8 cellular contexts compared by ENCODE assay signal in the genomic region with DNA sequence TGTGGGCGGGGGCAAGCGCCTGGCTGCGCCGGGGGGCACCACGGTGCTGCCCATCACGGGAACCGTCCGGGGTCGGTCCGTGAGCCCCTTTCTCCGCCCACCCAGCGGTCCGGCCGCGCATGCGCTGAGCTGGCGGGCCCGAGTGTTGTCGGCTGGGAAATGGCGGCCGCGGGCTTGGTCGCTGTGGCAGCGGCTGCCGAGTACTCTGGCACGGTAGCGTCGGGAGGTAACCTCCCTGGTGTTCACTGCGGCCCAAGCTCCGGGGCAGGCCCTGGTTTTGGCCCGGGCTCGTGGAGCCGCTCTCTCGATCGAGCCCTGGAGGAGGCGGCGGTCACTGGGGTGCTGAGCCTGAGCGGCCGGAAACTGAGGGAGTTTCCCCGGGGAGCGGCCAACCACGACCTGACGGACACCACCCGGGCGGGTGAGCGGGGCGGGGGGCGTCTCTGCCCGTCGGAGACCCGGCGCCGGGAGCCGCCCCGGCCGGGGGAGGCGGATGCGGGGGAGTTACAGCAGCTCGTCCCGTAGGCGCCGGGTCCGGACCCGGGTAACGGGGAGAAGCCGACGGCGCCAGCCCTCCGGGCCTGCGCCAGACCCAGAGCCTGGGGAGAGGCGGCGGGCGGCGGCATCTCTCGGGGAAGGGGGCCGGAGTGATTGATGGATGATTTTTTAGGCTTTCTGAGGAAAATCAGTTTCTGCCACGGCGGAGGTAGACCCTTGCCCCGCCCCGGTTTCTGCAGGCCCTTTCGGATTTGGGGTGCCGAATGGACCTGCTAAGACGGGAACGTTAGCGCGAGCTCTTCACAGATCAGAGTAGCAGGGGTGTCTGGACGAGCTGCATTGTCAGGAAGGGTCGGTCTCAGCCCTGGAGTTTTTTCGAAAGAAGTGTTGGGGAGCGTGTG. TPM values are rescaled to one million over a fixed set of nuclear protein-coding genes. Genes with fewer than 3 reads are reported as not detected.
DNase-seq lines count a peak whose midpoint lies in the region; ATAC-seq, FAIRE-seq and TF ChIP-seq lines count a peak whose summit lies in the region.

A gene (plus strand): TSS at position 135 of the 899 bp plus-strand sequence. CDS start 25 bp downstream, at position 160.

- H3K4me1 ChIP-seq in A673 (ENCODE audit: insufficient read depth, low read length, poor library complexity, severe bottlenecking) = peaks cover 14% of the 10 kb centered on the region
- H3K4me1 ChIP-seq in mammary epithelial cell (ENCODE audit: insufficient read depth, low read length) = peaks cover 27% of the 10 kb centered on the region
- peaks cover 0 to 4% of the 10 kb centered on the region in 2 donors for H3K4me1 ChIP-seq in small intestine (ENCODE audit: control insufficient read depth in 2 of 2, insufficient read depth in 1 of 2, low read depth in 1 of 2, low read length in 1 of 2)

- no peaks in the 10 kb centered on the region for H3K36me3 ChIP-seq in A673 (ENCODE audit: insufficient read depth, low read length, poor library complexity, severe bottlenecking)
- no peaks in the 10 kb centered on the region for H3K36me3 ChIP-seq in mammary epithelial cell (ENCODE audit: insufficient read depth, low read length)
- no peaks in the 10 kb centered on the region for H3K36me3 ChIP-seq in small intestine (ENCODE audit: control insufficient read depth in 2 of 2, insufficient read depth in 2 of 2, low read length in 2 of 2)

- TF ChIP-seq CTCF in A673 (conservative IDR thresholded peaks at IDR 0.05; ENCODE audit: low read depth, low read length) (no peak), WTC11 (IDR thresholded peaks at IDR 0.05) (no peak), mammary epithelial cell (conservative IDR thresholded peaks at IDR 0.05 in 1 of 2, IDR thresholded peaks at IDR 0.05 in 1 of 2; ENCODE audit: extremely low read depth in 1 of 2, insufficient read depth in 1 of 2, low read depth in 1 of 2, low read length in 2 of 2) (no peak)

- H3K9me3 ChIP-seq in A673 (ENCODE audit: low read depth, low read length, poor library complexity, severe bottlenecking) = no peaks in the 10 kb centered on the region
- no peaks in the 10 kb centered on the region for H3K9me3 ChIP-seq in mammary epithelial cell (replicated peaks; ENCODE audit: insufficient read depth, low read length)
- no peaks in the 10 kb centered on the region for H3K9me3 ChIP-seq in small intestine (ENCODE audit: control insufficient read depth, low read depth)

- CTCF ChIA-PET in A673 (lab: Charles Lee) (no interaction called here), WTC11 (lab: Charles Lee) (interaction anchor here (0.9 to 1.5 kb wide), 3 partner anchors 10 to 135 kb away, joined by 3 to 5 read pairs (median 5); no protein-coding TSS in a partner anchor), mammary epithelial cell (lab: Charles Lee; ENCODE audit: low non-redundant PET) (no interaction called here)

- no peaks in the 10 kb centered on the region for H3K36me3 Mint-ChIP-seq in WTC11

- peak; percentile 87 for DNase-seq in A673 (ENCODE audit: low spot score)
- peak; percentile 92 for DNase-seq in NCI-H2196 (lab: John Stamatoyannopoulos, UW; ENCODE audit: unreplicated experiment)
- peak; percentile 95 for DNase-seq in WTC11 (ENCODE audit: low spot score)
- peak; percentile 76 for DNase-seq in mammary epithelial cell
- DNase-seq in iPS-NIHi11 (ENCODE audit: low spot score) = peak; percentile 99
- peak; percentile 64 for DNase-seq in small intestine

- POLR2A ChIA-PET in A673 (lab: Charles Lee; ENCODE audit: low non-redundant PET) (interaction anchor here (0.6 to 0.9 kb wide), 2 partner anchors 10 to 59 kb away, joined by 4 to 22 read pairs; no protein-coding TSS in a partner anchor), WTC11 (lab: Charles Lee) (interaction anchor here (0.6 to 1.0 kb wide), 2 partner anchors 10 to 1478 kb away, joined by 3 read pairs; no protein-coding TSS in a partner anchor)

- WGBS in mammary epithelial cell (ENCODE audit: low coverage, missing lambda C conversion rate) = 3% methylated on average over 13 of the region's 90 CpGs
- WGBS in small intestine, 3 donors = 0 to 1% (median 0%) methylated on average over 73 to 90 of the region's 90 CpGs

- peak within 1 kb of the TSS; percentile 98 for H3K4me2 ChIP-seq in mammary epithelial cell (ENCODE audit: insufficient read depth, low read depth, low read length)

- H3K27me3 Mint-ChIP-seq in WTC11 (ENCODE audit: low read depth) = no peaks in the 10 kb centered on the region

- in situ Hi-C loops in mammary epithelial cell (cut with MboI; ENCODE audit: low sequenced_read_pairs in 2 of 2) = no loop called here

- peaks cover 8% of the 10 kb centered on the region for H4K20me1 ChIP-seq in mammary epithelial cell (ENCODE audit: insufficient read depth, low read length)

- H3K27me3 ChIP-seq in A673 (replicated peaks; ENCODE audit: insufficient read depth, low read depth, low read length, poor library complexity) (no peaks in the 10 kb centered on the region), mammary epithelial cell (ENCODE audit: insufficient read depth, low read length) (no peaks in the 10 kb centered on the region), small intestine (ENCODE audit: control insufficient read depth in 2 of 2, insufficient read depth in 2 of 2, low read length in 2 of 2) (no peaks in the 10 kb centered on the region)

- peak within 1 kb of the TSS; percentile 89 for H3K4me3 Mint-ChIP-seq in WTC11

- peak within 1 kb of the TSS; percentile 97 for H3K27ac ChIP-seq in A673 (ENCODE audit: low read depth, low read length, poor library complexity, severe bottlenecking)
- H3K27ac ChIP-seq in mammary epithelial cell (ENCODE audit: insufficient read depth, low read depth, low read length) = peak within 1 kb of the TSS; percentile 79
- peak within 1 kb of the TSS; percentile 96 to 100 for H3K27ac ChIP-seq in small intestine (ENCODE audit: low read depth in 1 of 2, low read length in 1 of 2)

- peak within 1 kb of the TSS; percentile 89 for H3K27ac Mint-ChIP-seq in WTC11

- intact Hi-C loops in A673 (cut with micrococcal nuclease; ENCODE audit: unreplicated experiment) = no loop called here
- intact Hi-C loops in mammary epithelial cell (cut with micrococcal nuclease) = no loop called here

- no TSS peak for BruUV-seq in A673 (replicated peaks; lab: Mats Ljungman, UMichigan)
- TSS peak; percentile 55 for BruUV-seq in mammary epithelial cell (replicated peaks; lab: Mats Ljungman, UMichigan)

- H3K9ac ChIP-seq in mammary epithelial cell (ENCODE audit: insufficient read depth, low read length) = peak within 1 kb of the TSS; percentile 97

- H3K4me3 ChIP-seq in A673 (ENCODE audit: low read depth, low read length, poor library complexity, severe bottlenecking) (peak within 1 kb of the TSS; percentile 97), mammary epithelial cell (replicated peaks in 1 of 3; ENCODE audit: insufficient read depth in 1 of 3, low read depth in 2 of 3, low read length in 3 of 3) (peak within 1 kb of the TSS; percentile 69 to 99 (median 93)), small intestine (ENCODE audit: low read depth in 1 of 2, low read length in 2 of 2) (peak within 1 kb of the TSS; percentile 93 to 95)

- ATAC-seq in GM18858 (IDR thresholded peaks at IDR 0.05; ENCODE audit: unreplicated experiment) (peak; percentile 53), HG03064 (IDR thresholded peaks at IDR 0.05; ENCODE audit: low read depth, unreplicated experiment) (peak; percentile 67), WTC11 (peak; percentile 92)

- peaks cover 21% of the 10 kb centered on the region for H3K4me1 Mint-ChIP-seq in WTC11

- no peaks in the 10 kb centered on the region for H3K9me3 Mint-ChIP-seq in WTC11

- H3K79me2 ChIP-seq in mammary epithelial cell (ENCODE audit: insufficient read depth, low read length) = peaks cover 53% of the 10 kb centered on the region

- dilution Hi-C loops in mammary epithelial cell (cut with HindIII; ENCODE audit: low sequenced_read_pairs) = no loop called here

- peak within 1 kb of the TSS; percentile 95 for H2AFZ ChIP-seq in mammary epithelial cell (ENCODE audit: low read depth, low read length)

- FAIRE-seq in small intestine (lab: Jason Lieb, UNC) = no peak

TF ChIP-seq in WTC11, 78 proteins besides CTCF, POLR2A, EP300 and RAD21 (continues in another document):
- TF ChIP-seq, protein P1, sequence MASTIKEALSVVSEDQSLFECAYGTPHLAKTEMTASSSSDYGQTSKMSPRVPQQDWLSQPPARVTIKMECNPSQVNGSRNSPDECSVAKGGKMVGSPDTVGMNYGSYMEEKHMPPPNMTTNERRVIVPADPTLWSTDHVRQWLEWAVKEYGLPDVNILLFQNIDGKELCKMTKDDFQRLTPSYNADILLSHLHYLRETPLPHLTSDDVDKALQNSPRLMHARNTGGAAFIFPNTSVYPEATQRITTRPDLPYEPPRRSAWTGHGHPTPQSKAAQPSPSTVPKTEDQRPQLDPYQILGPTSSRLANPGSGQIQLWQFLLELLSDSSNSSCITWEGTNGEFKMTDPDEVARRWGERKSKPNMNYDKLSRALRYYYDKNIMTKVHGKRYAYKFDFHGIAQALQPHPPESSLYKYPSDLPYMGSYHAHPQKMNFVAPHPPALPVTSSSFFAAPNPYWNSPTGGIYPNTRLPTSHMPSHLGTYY (CRISPR knock-in tag; IDR thresholded peaks at IDR 0.05) = 0 out of 2 replicates have a peak, but pooled peaks have one; percentile 67
- TF ChIP-seq, protein P2, sequence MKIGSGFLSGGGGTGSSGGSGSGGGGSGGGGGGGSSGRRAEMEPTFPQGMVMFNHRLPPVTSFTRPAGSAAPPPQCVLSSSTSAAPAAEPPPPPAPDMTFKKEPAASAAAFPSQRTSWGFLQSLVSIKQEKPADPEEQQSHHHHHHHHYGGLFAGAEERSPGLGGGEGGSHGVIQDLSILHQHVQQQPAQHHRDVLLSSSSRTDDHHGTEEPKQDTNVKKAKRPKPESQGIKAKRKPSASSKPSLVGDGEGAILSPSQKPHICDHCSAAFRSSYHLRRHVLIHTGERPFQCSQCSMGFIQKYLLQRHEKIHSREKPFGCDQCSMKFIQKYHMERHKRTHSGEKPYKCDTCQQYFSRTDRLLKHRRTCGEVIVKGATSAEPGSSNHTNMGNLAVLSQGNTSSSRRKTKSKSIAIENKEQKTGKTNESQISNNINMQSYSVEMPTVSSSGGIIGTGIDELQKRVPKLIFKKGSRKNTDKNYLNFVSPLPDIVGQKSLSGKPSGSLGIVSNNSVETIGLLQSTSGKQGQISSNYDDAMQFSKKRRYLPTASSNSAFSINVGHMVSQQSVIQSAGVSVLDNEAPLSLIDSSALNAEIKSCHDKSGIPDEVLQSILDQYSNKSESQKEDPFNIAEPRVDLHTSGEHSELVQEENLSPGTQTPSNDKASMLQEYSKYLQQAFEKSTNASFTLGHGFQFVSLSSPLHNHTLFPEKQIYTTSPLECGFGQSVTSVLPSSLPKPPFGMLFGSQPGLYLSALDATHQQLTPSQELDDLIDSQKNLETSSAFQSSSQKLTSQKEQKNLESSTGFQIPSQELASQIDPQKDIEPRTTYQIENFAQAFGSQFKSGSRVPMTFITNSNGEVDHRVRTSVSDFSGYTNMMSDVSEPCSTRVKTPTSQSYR (CRISPR knock-in tag; IDR thresholded peaks at IDR 0.05) = peak; percentile 22; the same call in 1 of the 2 replicates

RNA-seq across cellular contexts. Expression of the gene that starts here (rescaled TPM):
- total RNA-seq in A673 (2021) (67.8 and 71.8 TPM in 2 replicates), WTC11 (2021) (63.6 to 68.7 TPM (median 64.4 TPM) in 3 replicates), mammary epithelial cell (10 to 100 TPM; 45.8 to 49.0 TPM)
- polyA plus RNA-seq in mammary epithelial cell (19.1 TPM), small intestine (10 to 100 TPM in 1 of 3 donors, 1 to 10 TPM in 2; 4.6 to 25.4 (median 6.7) TPM)
- 123 TPM for polyA minus RNA-seq in mammary epithelial cell

Comparison
In these comparisons a context has a peak if more than half of its experiments do, and no peak if none do; other contexts are left out.
1. Peak in every context shown above with its lines: DNase-seq, ATAC-seq, H3K4me3 ChIP-seq and H3K27ac ChIP-seq.